In genomic region chr2:47070155-47070919, GRCh38 we compare ENCODE assay signal across 1 cellular context.
TF ChIP-seq lines count a peak whose summit lies in the region.

No MANE protein-coding gene starts in this region.

TF ChIP-seq in HepG2, 621 proteins besides CTCF, POLR2A, EP300 and RAD21 (continued from another document):
- TF ChIP-seq, protein P1, sequence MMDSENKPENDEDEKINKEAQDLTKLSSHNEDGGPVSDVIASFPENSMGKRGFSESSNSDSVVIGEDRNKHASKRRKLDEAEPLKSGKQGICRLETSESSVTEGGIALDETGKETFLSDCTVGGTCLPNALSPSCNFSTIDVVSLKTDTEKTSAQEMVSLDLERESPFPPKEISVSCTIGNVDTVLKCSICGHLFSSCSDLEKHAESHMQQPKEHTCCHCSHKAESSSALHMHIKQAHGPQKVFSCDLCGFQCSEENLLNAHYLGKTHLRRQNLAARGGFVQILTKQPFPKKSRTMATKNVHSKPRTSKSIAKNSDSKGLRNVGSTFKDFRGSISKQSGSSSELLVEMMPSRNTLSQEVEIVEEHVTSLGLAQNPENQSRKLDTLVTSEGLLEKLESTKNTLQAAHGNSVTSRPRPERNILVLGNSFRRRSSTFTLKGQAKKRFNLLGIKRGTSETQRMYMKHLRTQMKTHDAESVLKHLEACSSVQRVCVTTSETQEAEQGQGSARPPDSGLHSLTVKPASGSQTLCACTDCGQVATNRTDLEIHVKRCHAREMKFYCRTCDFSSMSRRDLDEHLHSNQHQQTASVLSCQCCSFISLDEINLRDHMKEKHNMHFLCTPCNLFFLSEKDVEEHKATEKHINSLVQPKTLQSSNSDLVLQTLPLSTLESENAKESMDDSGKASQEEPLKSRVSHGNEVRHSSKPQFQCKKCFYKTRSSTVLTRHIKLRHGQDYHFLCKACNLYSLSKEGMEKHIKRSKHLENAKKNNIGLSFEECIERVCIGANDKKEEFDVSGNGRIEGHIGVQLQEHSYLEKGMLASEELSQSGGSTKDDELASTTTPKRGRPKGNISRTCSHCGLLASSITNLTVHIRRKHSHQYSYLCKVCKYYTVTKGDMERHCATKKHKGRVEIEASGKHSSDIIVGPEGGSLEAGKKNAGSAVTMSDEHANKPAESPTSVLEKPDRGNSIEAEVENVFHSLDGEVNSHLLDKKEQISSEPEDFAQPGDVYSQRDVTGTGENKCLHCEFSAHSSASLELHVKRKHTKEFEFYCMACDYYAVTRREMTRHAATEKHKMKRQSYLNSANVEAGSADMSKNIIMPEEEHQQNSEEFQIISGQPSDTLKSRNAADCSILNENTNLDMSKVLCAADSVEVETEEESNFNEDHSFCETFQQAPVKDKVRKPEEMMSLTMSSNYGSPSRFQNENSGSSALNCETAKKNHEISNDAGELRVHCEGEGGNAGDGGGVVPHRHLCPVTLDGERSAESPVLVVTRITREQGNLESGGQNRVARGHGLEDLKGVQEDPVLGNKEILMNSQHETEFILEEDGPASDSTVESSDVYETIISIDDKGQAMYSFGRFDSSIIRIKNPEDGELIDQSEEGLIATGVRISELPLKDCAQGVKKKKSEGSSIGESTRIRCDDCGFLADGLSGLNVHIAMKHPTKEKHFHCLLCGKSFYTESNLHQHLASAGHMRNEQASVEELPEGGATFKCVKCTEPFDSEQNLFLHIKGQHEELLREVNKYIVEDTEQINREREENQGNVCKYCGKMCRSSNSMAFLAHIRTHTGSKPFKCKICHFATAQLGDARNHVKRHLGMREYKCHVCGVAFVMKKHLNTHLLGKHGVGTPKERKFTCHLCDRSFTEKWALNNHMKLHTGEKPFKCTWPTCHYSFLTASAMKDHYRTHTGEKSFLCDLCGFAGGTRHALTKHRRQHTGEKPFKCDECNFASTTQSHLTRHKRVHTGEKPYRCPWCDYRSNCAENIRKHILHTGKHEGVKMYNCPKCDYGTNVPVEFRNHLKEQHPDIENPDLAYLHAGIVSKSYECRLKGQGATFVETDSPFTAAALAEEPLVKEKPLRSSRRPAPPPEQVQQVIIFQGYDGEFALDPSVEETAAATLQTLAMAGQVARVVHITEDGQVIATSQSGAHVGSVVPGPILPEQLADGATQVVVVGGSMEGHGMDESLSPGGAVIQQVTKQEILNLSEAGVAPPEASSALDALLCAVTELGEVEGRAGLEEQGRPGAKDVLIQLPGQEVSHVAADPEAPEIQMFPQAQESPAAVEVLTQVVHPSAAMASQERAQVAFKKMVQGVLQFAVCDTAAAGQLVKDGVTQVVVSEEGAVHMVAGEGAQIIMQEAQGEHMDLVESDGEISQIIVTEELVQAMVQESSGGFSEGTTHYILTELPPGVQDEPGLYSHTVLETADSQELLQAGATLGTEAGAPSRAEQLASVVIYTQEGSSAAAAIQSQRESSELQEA (CRISPR knock-in tag; IDR thresholded peaks at IDR 0.05; ENCODE audit: not compliant biosample characterization) = peak; percentile 24
- 0 out of 2 replicates have a peak, but pooled peaks have one; percentile 24 for TF ChIP-seq SIX1 (CRISPR knock-in tag; IDR thresholded peaks at IDR 0.05; ENCODE audit: borderline replicate concordance)
- TF ChIP-seq SMAD3 (CRISPR knock-in tag; IDR thresholded peaks at IDR 0.05) = peak; percentile 12; the same call in 1 of the 2 replicates
- TF ChIP-seq PPARG (CRISPR knock-in tag; conservative IDR thresholded peaks at IDR 0.05) = no peak
- TF ChIP-seq ZNF782 (CRISPR knock-in tag; IDR thresholded peaks at IDR 0.05; ENCODE audit: borderline replicate concordance) = peak; percentile 28; the same call in 1 of the 2 replicates
- no peak for TF ChIP-seq ZFP37 (CRISPR knock-in tag; IDR thresholded peaks at IDR 0.05; ENCODE audit: borderline replicate concordance)
